ENCODE assay signal across 8 cellular contexts in genomic region chr2:112646102-112646719, GRCh38. TPM values are rescaled to one million over a fixed set of nuclear protein-coding genes. Genes with fewer than 3 reads are reported as not detected.
A peak's percentile ranks its signal among the peaks of the same experiment; 100 is the strongest.
DNase-seq lines count a peak whose midpoint lies in the region; ATAC-seq and TF ChIP-seq lines count a peak whose summit lies in the region.

No MANE protein-coding gene starts in this region.

- no peaks in the 10 kb centered on the region for H3K27me3 Mint-ChIP-seq in stimulated activated naive CD8-positive, alpha-beta T cell treated with anti-CD3 and anti-CD28 coated beads, Interleukin-15, amount 100 ng/mL, for 72 hours

- H3K27ac Mint-ChIP-seq in stimulated activated naive CD8-positive, alpha-beta T cell treated with anti-CD3 and anti-CD28 coated beads, Interleukin-15, amount 100 ng/mL, for 72 hours = peak overlapping the region; percentile 87 to 94

- no peak for DNase-seq in AG04450 (ENCODE audit: low read depth, low spot score)
- DNase-seq in SJSA1 (ENCODE audit: low read depth in 1 of 2, low spot score in 2 of 2) = peak in 1 of 2 experiments; percentile 42
- DNase-seq in cardiac fibroblast (ENCODE audit: low read depth in 2 of 2) = no peak
- no peak for DNase-seq in lower lobe of right lung
- peak; percentile 60 to 61 for DNase-seq in stimulated activated naive CD8-positive, alpha-beta T cell treated with anti-CD3 and anti-CD28 coated beads, Interleukin-15, amount 100 ng/mL, for 72 hours
- DNase-seq in GDM1 (lab: John Stamatoyannopoulos, UW) = no peak

- no peaks in the 10 kb centered on the region for H3K27me3 ChIP-seq in AG04450 (ENCODE audit: control insufficient read depth, insufficient read depth, low read length)
- H3K27me3 ChIP-seq in SJSA1 (replicated peaks) = no peaks in the 10 kb centered on the region
- no peaks in the 10 kb centered on the region for H3K27me3 ChIP-seq in lower lobe of right lung (ENCODE audit: low read depth)

- peaks cover 50% of the 10 kb centered on the region for H3K36me3 ChIP-seq in SJSA1
- H3K36me3 ChIP-seq in lower lobe of right lung = peaks cover 40% of the 10 kb centered on the region

- H3K9me3 ChIP-seq in AG04450 (ENCODE audit: control insufficient read depth, insufficient read depth, low read length) (no peaks in the 10 kb centered on the region; the same call in 1 of the 2 replicates), SJSA1 (replicated peaks) (no peaks in the 10 kb centered on the region), lower lobe of right lung (no peaks in the 10 kb centered on the region)

- peaks cover 59% of the 10 kb centered on the region for H3K4me1 ChIP-seq in SJSA1 (replicated peaks)
- peaks cover 40% of the 10 kb centered on the region for H3K4me1 ChIP-seq in lower lobe of right lung

- peak overlapping the region; percentile 92 to 99 for H3K4me3 Mint-ChIP-seq in stimulated activated naive CD8-positive, alpha-beta T cell treated with anti-CD3 and anti-CD28 coated beads, Interleukin-15, amount 100 ng/mL, for 72 hours

- H3K27ac ChIP-seq in AG04450 (ENCODE audit: low read depth, low read length) = peak overlapping the region; percentile 85
- peak overlapping the region; percentile 84 for H3K27ac ChIP-seq in SJSA1
- H3K27ac ChIP-seq in lower lobe of right lung = peak overlapping the region; percentile 98

- no peaks in the 10 kb centered on the region for H3K9me3 Mint-ChIP-seq in stimulated activated naive CD8-positive, alpha-beta T cell treated with anti-CD3 and anti-CD28 coated beads, Interleukin-15, amount 100 ng/mL, for 72 hours

- CTCF ChIA-PET in AG04450 (lab: Charles Lee) = interaction anchor here (1.1 to 4.6 kb wide), 4 partner anchors 8 to 83 kb away, joined by 4 to 23 read pairs (median 5); no protein-coding TSS in a partner anchor

- H3K4me1 Mint-ChIP-seq in stimulated activated naive CD8-positive, alpha-beta T cell treated with anti-CD3 and anti-CD28 coated beads, Interleukin-15, amount 100 ng/mL, for 72 hours = peaks cover 69% of the 10 kb centered on the region

- intact Hi-C loops in lower lobe of right lung (cut with DNase I) = no loop called here

- ATAC-seq in GM18868 (IDR thresholded peaks at IDR 0.05; ENCODE audit: unreplicated experiment) (peak; percentile 7), HG03175 (IDR thresholded peaks at IDR 0.05; ENCODE audit: unreplicated experiment) (peak; percentile 19), lower lobe of right lung (peak; percentile 50 to 65)
- ATAC-seq in stimulated activated naive CD8-positive, alpha-beta T cell treated with anti-CD3 and anti-CD28 coated beads, Interleukin-15, amount 100 ng/mL, for 72 hours = peak; percentile 39

- H3K4me3 ChIP-seq in AG04450 (ENCODE audit: low read depth, low read length) (peak overlapping the region; percentile 86), SJSA1 (peak overlapping the region; percentile 85), cardiac fibroblast (replicated peaks in 1 of 2; ENCODE audit: low read depth in 2 of 2, low read length in 2 of 2) (peak overlapping the region; percentile 88), lower lobe of right lung (peak overlapping the region; percentile 92)

- TF ChIP-seq CTCF in AG04450 (IDR thresholded peaks at IDR 0.05; ENCODE audit: low read depth, low read length) (no peak), cardiac fibroblast (IDR thresholded peaks at IDR 0.05; ENCODE audit: low read depth, low read length) (no peak), lower lobe of right lung (IDR thresholded peaks at IDR 0.05) (no peak)

- POLR2A ChIA-PET in AG04450 (lab: Yijun Ruan, JAX) = interaction anchor here (0.7 to 2.5 kb wide), 9 partner anchors 15 to 79 kb away, joined by 3 to 31 read pairs (median 4); no protein-coding TSS in a partner anchor

RNA-seq across cellular contexts. Expression of gene SLC20A1, which starts 0.5 kb away (rescaled TPM):
- polyA plus RNA-seq in AG04450 (2011; rRNA removed) = 71.8 and 74.8 TPM in 2 replicates
- 64.9 and 67.1 TPM in 2 replicates for polyA minus RNA-seq in AG04450 (2011; rRNA and poly(A)+ RNA removed)
- total RNA-seq in SJSA1 (2014; rRNA removed; shearing (Covaris generic)) = 47.4 and 48.3 TPM in 2 replicates
- 43.5 TPM for total RNA-seq in lower lobe of right lung

Comparison
In these comparisons a context has a peak if more than half of its experiments do, and no peak if none do; other contexts are left out.
1. DNase-seq: peak in stimulated activated naive CD8-positive, alpha-beta T cell treated with anti-CD3 and anti-CD28 coated beads, Interleukin-15, amount 100 ng/mL, for 72 hours (2 of 2); none in AG04450 (single experiment), cardiac fibroblast (0 of 2), lower lobe of right lung (single experiment) and GDM1 (single experiment).
2. ATAC-seq: peak in every context shown above with its lines; median percentile 58 in lower lobe of right lung; 39 in stimulated activated naive CD8-positive, alpha-beta T cell treated with anti-CD3 and anti-CD28 coated beads, Interleukin-15, amount 100 ng/mL, for 72 hours; 19 in HG03175; 7 in GM18868.
3. Peak in every context shown above with its lines, with median percentiles within 50 percentile points of each other: H3K27ac ChIP-seq and H3K4me3 ChIP-seq.